In the genomic region with DNA sequence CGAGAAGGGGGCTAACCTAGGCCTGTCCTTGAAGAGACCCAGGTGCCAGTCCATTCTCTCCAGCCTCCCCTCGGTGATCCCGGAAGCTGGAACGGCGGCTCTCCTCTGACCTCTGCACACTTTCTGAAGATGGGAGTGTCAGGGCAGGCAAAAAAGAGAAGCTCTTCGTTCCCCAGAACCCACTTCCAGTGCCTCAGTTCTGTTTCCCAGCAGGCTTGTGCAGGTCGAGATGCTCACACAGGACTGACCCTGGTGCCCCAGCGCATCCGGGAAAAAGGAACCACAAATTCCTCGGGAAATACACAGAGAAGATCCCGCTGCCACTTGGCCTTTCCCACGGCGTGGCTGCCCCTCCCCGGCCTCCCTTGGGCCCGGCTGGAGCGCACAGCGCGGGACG, we compare ENCODE assay signal across 8 cellular contexts. TPM values are rescaled to one million over a fixed set of nuclear protein-coding genes. Genes with fewer than 3 reads are reported as not detected.
DNase-seq lines count a peak whose midpoint lies in the region; ATAC-seq and TF ChIP-seq lines count a peak whose summit lies in the region.

No MANE protein-coding gene starts in this region.

- DNase-seq in kidney tubule cell (ENCODE audit: low spot score) (peak; percentile 17), AML-193 (lab: John Stamatoyannopoulos, UW) (no peak), NCI-H446 treated with DMSO at 0.1 percent for 48 hours (lab: John Stamatoyannopoulos, UW) (no peak)
- DNase-seq in activated CD8-positive, alpha-beta memory T cell treated with anti-CD3 and anti-CD28 coated beads, Interleukin-2, amount 50 U/mL, for 4 hours: no peak

- H3K27ac ChIP-seq in 22Rv1 (peak overlapping the region; percentile 75), angular gyrus (ENCODE audit: low read depth, low read length) (peak overlapping the region; percentile 44), temporal lobe (ENCODE audit: low read depth, low read length) (peak overlapping the region; percentile 17)

- peak; percentile 14 for ATAC-seq in HG02973 (IDR thresholded peaks at IDR 0.05; ENCODE audit: unreplicated experiment)

- no peak for TF ChIP-seq CTCF in 22Rv1 (IDR thresholded peaks at IDR 0.05)

RNA-seq across cellular contexts. Expression of a gene that starts 0.7 kb away (rescaled TPM):
- 16.2 TPM for total RNA-seq in temporal lobe

RNA-seq across cellular contexts. Expression of a gene that starts 12.5 kb away (rescaled TPM):
- 37.1 TPM for total RNA-seq in temporal lobe

Comparison
In these comparisons a context has a peak if more than half of its experiments do, and no peak if none do; other contexts are left out.
1. H3K27ac ChIP-seq: peak in every context shown above with its lines; median percentile 75 in 22Rv1; 44 in angular gyrus; 17 in temporal lobe.